Comparison of ENCODE assay signal across 8 cellular contexts in the genomic region with DNA sequence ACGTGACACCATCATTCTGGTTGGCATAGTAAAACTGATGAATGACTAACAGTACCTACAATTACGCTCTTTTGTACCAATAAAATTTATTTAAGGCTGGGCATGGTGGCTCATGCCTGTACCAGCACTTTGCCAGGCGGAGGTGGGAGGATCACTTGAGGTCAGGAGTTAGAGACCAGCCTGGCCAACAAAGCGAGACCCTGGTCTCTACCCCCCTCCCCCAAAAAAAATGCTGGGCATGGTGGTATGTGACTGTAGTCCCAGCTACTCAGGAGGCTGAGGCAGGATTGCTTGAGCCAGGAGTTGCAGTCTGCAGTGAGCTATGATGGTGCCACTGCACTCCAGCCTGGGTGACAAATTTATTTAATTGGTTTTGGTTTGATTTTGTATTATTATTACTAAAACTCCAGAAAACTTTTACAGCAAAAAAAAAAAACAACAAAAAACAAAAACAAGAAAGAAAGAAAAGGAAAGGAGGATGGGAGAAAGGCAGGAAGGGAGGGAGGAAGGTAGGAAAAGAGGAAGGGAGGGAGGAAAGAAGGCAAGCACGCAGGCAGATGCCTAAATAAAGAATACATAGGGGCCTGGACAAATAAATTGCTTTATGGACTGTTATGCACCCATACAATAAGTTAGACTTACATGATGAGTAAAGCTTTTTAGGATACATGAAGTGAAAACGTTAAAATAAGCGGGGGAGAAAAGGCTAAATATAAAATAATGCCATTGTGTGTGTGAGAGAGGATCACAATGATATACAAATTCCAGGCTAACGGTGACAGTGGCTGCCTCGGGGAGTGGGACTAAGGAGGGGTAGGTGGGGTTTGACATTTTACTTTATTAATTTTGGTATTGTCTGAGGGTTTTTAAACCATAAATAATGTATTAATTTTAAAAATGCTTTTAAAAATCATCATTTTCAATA. TPM values are rescaled to one million over a fixed set of nuclear protein-coding genes. Genes with fewer than 3 reads are reported as not detected.
DNase-seq lines count a peak whose midpoint lies in the region; ATAC-seq, FAIRE-seq and TF ChIP-seq lines count a peak whose summit lies in the region.

No MANE protein-coding gene starts in this region.

- H3K27ac Mint-ChIP-seq in naive B cell, result peak overlapping the region in 5 of 6 donors; percentile 90 to 97 (median 90)

- H3K27me3 Mint-ChIP-seq in naive B cell, result peaks cover 22 to 28% (median 27%) of the 10 kb centered on the region in 3 donors

- H3K4me3 Mint-ChIP-seq in naive B cell, result peak overlapping the region; percentile 87 to 97 (median 96)

- ATAC-seq in HG03460 (IDR thresholded peaks at IDR 0.05; ENCODE audit: unreplicated experiment) (peak; percentile 19), naive B cell (ENCODE audit: low read depth in 2 of 2) (no peak), GM18868 (IDR thresholded peaks at IDR 0.05; ENCODE audit: unreplicated experiment) (no peak)

- FAIRE-seq in urothelium cell line (lab: Jason Lieb, UNC), result no peak

- H3K4me1 Mint-ChIP-seq in naive B cell, result peaks cover 19 to 35% (median 27%) of the 10 kb centered on the region in 3 donors

- H3K4me3 ChIP-seq in AG10803 (ENCODE audit: low read length) (peak overlapping the region; percentile 82), cardiac fibroblast (replicated peaks in 1 of 2; ENCODE audit: low read depth in 2 of 2, low read length in 2 of 2) (peak overlapping the region; percentile 74 to 84)

- peaks cover 5 to 15% of the 10 kb centered on the region in 2 donors for H3K36me3 Mint-ChIP-seq in naive B cell

- peaks cover 0 to 2% (median 0%) of the 10 kb centered on the region in 7 donors for H3K9me3 Mint-ChIP-seq in naive B cell

- DNase-seq in AG10803 (ENCODE audit: low read depth) (no peak), cardiac fibroblast (ENCODE audit: low read depth in 2 of 2) (no peak), naive B cell (no peak), UCSD-AML1 (lab: John Stamatoyannopoulos, UW; ENCODE audit: unreplicated experiment) (no peak), H4 (ENCODE audit: low spot score) (no peak), urothelium cell line (ENCODE audit: low spot score) (no peak)

- TF ChIP-seq CTCF in AG10803 (conservative IDR thresholded peaks at IDR 0.05; ENCODE audit: low read length), result no peak
- no peak for TF ChIP-seq CTCF in cardiac fibroblast (IDR thresholded peaks at IDR 0.05; ENCODE audit: low read depth, low read length)

RNA-seq across cellular contexts. Expression of gene ZSCAN9, which starts 0.7 kb away (rescaled TPM):
- polyA plus RNA-seq in naive B cell (ENCODE audit: low read depth in 6 of 6), result 10 to 100 TPM in 3 of 6 donors, 1 to 10 TPM in 2, not detected in 1; 8.1 to 12.2 (median 10.0) TPM
- total RNA-seq in H4 (2014; rRNA removed; shearing (Covaris generic)), result 12.3 and 13.9 TPM in 2 replicates

RNA-seq across cellular contexts. Expression of gene ZKSCAN4, which starts 27.7 kb away (rescaled TPM):
- 1 to 10 TPM in 5 of 6 donors, not detected in 1; 4.5 to 8.7 (median 5.1) TPM for polyA plus RNA-seq in naive B cell (ENCODE audit: low read depth in 6 of 6)
- 3.1 and 3.8 TPM in 2 replicates for total RNA-seq in H4 (2014; rRNA removed; shearing (Covaris generic))

RNA-seq across cellular contexts. Expression of gene NKAPL, which starts 34.7 kb away (rescaled TPM):
- polyA plus RNA-seq in naive B cell (ENCODE audit: low read depth in 6 of 6), result under 1 TPM in 4 of 6 donors, not detected in 2; 0.25 to 0.61 (median 0.40) TPM
- total RNA-seq in H4 (2014; rRNA removed; shearing (Covaris generic)), result not detected in 2 replicates

RNA-seq across cellular contexts. Expression of gene ZSCAN26, which starts 42.5 kb away (rescaled TPM):
- polyA plus RNA-seq in naive B cell (ENCODE audit: low read depth in 6 of 6), result 10 to 100 TPM in 5 of 6 donors, 1 to 10 TPM in 1; 4.8 to 22.1 (median 18.3) TPM
- total RNA-seq in H4 (2014; rRNA removed; shearing (Covaris generic)), result 13.6 and 14.1 TPM in 2 replicates

RNA-seq across cellular contexts. Expression of gene PGBD1, which starts 57.0 kb away (rescaled TPM):
- polyA plus RNA-seq in naive B cell (ENCODE audit: low read depth in 6 of 6), result under 1 TPM in 4 of 6 donors, not detected in 2; 0.25 to 0.86 (median 0.65) TPM
- 6.3 and 6.7 TPM in 2 replicates for total RNA-seq in H4 (2014; rRNA removed; shearing (Covaris generic))
